ENCODE assay signal across 9 cellular contexts in the genomic region with DNA sequence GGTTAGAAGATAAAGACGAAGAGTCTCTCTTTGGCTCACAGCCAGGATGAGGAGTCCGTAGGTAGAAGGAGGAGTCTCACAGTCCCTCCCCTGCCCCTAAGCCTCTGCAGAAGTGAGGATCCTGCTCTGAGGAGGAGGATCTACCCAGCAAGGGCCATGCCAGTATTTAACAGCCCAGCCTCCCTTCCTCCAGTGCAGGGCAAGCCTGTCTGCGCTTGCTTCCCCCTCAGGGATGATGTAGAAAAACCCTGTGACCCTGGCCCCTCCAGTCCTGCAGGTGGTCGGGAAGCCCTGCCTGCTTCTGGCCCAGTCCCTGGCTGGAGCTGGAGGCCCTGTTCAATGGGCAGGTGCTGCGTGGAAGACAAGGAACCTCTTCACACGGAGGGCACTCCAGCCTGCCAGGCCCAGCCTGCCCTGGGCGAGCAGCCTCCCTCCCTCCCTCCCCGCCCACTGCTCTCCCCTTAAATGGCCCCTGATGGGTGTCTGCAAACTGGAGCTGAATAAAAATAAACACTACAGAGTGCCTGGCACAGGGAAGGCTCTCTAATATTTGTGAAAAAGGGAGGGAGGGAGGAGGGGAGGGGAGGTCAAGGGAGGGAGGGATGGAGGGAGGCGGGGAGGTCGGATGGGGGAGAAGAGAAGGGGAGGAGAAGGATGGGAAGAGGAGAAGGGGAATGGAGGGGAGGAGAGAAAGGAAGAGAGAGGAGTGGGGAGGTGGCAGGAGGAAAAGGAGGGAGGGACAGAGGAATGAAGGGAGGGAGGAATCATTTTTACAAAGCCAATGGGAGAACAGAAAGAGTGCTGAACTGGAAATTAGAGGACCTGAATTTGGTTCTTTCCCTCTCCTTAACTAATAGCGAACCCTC.
DNase-seq lines count a peak whose midpoint lies in the region; ATAC-seq and TF ChIP-seq lines count a peak whose summit lies in the region.
"Had no signal": no experiment of that assay in that cellular context is flagged by ENCODE, and none has a peak within 500 bp of the region (broad histone marks: within the 10 kb centered on the region; RNA-seq: fewer than 3 reads in every experiment).

No MANE protein-coding gene starts in this region.

- peak overlapping the region in 1 of 2 donors; percentile 83 for H3K27ac ChIP-seq in aorta (ENCODE audit: low read depth in 1 of 2, low read length in 2 of 2)
- H3K27ac ChIP-seq: BLaER1 had no signal

- no peaks in the 10 kb centered on the region for H3K36me3 ChIP-seq in aorta (ENCODE audit: control insufficient read depth in 1 of 2, insufficient read depth in 2 of 2, low read length in 1 of 2)
- H3K36me3 ChIP-seq: BLaER1 had no signal

- intact Hi-C loops in Right ventricle myocardium inferior (cut with DNase I): loop anchor here (2.0 to 5.0 kb wide), 3 partner anchors 77 to 193 kb away; no protein-coding TSS in a partner anchor
- intact Hi-C loops in cardiac septum (cut with DNase I): loop anchor here (1.0 to 5.0 kb wide), 3 partner anchors 44 to 193 kb away; no protein-coding TSS in a partner anchor
- intact Hi-C loops in aorta (cut with DNase I): loop anchor here (2.0 to 10.0 kb wide), 5 partner anchors 42 to 193 kb away; no protein-coding TSS in a partner anchor
- intact Hi-C loops in natural killer cell (cut with micrococcal nuclease): no loop called here
- intact Hi-C loops in activated T-helper 1 cell treated with anti-CD3 and anti-CD28 coated beads, Interleukin-12 subunit alpha, Interleukin-12 subunit beta, Interleukin-2, Interleukin-4 antibody, amounts not matched to agents 30 ng/mL and 10 ng/mL and 1 ng/mL, durations not matched to agents 14 hours and 24 hours and 36 hours (cut with micrococcal nuclease): no loop called here

- WGBS in aorta, 2 donors: 4 to 6% methylated on average over 9 to 11 of the region's 11 CpGs

- peaks cover 9% of the 10 kb centered on the region for H3K36me3 Mint-ChIP-seq in natural killer cell
- no peaks in the 10 kb centered on the region for H3K36me3 Mint-ChIP-seq in activated T-helper 1 cell treated with anti-CD3 and anti-CD28 coated beads, Interleukin-12 subunit alpha, Interleukin-12 subunit beta, Interleukin-2, Interleukin-4 antibody, amounts not matched to agents 30 ng/mL and 10 ng/mL and 1 ng/mL, durations not matched to agents 14 hours and 24 hours and 36 hours (ENCODE audit: low read depth)

- H3K27me3 Mint-ChIP-seq in natural killer cell (ENCODE audit: low read depth in 2 of 2): peaks cover 7 to 32% of the 10 kb centered on the region in 2 donors
- H3K27me3 Mint-ChIP-seq in activated T-helper 1 cell treated with anti-CD3 and anti-CD28 coated beads, Interleukin-12 subunit alpha, Interleukin-12 subunit beta, Interleukin-2, Interleukin-4 antibody, amounts not matched to agents 30 ng/mL and 10 ng/mL and 1 ng/mL, durations not matched to agents 14 hours and 24 hours and 36 hours (ENCODE audit: insufficient read depth): peaks cover 36% of the 10 kb centered on the region

- no peak overlapping the region for H3K27ac Mint-ChIP-seq in natural killer cell
- no peak overlapping the region for H3K27ac Mint-ChIP-seq in activated T-helper 1 cell treated with anti-CD3 and anti-CD28 coated beads, Interleukin-12 subunit alpha, Interleukin-12 subunit beta, Interleukin-2, Interleukin-4 antibody, amounts not matched to agents 30 ng/mL and 10 ng/mL and 1 ng/mL, durations not matched to agents 14 hours and 24 hours and 36 hours

- DNase-seq in Right ventricle myocardium inferior (ENCODE audit: missing footprints) (no peak), cardiac septum (ENCODE audit: low spot score) (no peak), astrocyte of the hippocampus (ENCODE audit: low read depth, low spot score) (peak; percentile 20), medulla oblongata (ENCODE audit: extremely low spot score) (peak; percentile 62), aorta (peak; percentile 76 to 86), natural killer cell (no peak), NCI-H1048 (lab: John Stamatoyannopoulos, UW) (no peak)
- no peak for DNase-seq in activated T-helper 1 cell treated with anti-CD3 and anti-CD28 coated beads, Interleukin-12 subunit alpha, Interleukin-12 subunit beta, Interleukin-2, Interleukin-4 antibody, amounts not matched to agents 30 ng/mL and 10 ng/mL and 1 ng/mL, durations not matched to agents 14 hours and 24 hours and 36 hours (ENCODE audit: low spot score)

- H3K4me3 ChIP-seq in aorta (ENCODE audit: low read length in 2 of 2): no peak overlapping the region
- H3K4me3 ChIP-seq: BLaER1 had no signal

- TF ChIP-seq CTCF in natural killer cell (IDR thresholded peaks at IDR 0.05): no peak

- no peaks in the 10 kb centered on the region for H3K4me1 ChIP-seq in aorta (ENCODE audit: control insufficient read depth in 1 of 2, insufficient read depth in 2 of 2, low read length in 2 of 2)

- no peak overlapping the region for H3K4me3 Mint-ChIP-seq in natural killer cell
- H3K4me3 Mint-ChIP-seq in activated T-helper 1 cell treated with anti-CD3 and anti-CD28 coated beads, Interleukin-12 subunit alpha, Interleukin-12 subunit beta, Interleukin-2, Interleukin-4 antibody, amounts not matched to agents 30 ng/mL and 10 ng/mL and 1 ng/mL, durations not matched to agents 14 hours and 24 hours and 36 hours: no peak overlapping the region

- no peaks in the 10 kb centered on the region for H3K4me1 Mint-ChIP-seq in natural killer cell
- H3K4me1 Mint-ChIP-seq in activated T-helper 1 cell treated with anti-CD3 and anti-CD28 coated beads, Interleukin-12 subunit alpha, Interleukin-12 subunit beta, Interleukin-2, Interleukin-4 antibody, amounts not matched to agents 30 ng/mL and 10 ng/mL and 1 ng/mL, durations not matched to agents 14 hours and 24 hours and 36 hours (ENCODE audit: low read depth): no peaks in the 10 kb centered on the region

- no peaks in the 10 kb centered on the region for H3K27me3 ChIP-seq in aorta (ENCODE audit: control insufficient read depth in 1 of 2, insufficient read depth in 2 of 2, low read length in 1 of 2)
- H3K27me3 ChIP-seq: BLaER1 had no signal

- no peaks in the 10 kb centered on the region for H3K9me3 ChIP-seq in aorta (ENCODE audit: control insufficient read depth, low read length)

- H3K9me3 Mint-ChIP-seq in natural killer cell: peaks cover 2 to 5% of the 10 kb centered on the region in 2 donors
- peaks cover 15% of the 10 kb centered on the region for H3K9me3 Mint-ChIP-seq in activated T-helper 1 cell treated with anti-CD3 and anti-CD28 coated beads, Interleukin-12 subunit alpha, Interleukin-12 subunit beta, Interleukin-2, Interleukin-4 antibody, amounts not matched to agents 30 ng/mL and 10 ng/mL and 1 ng/mL, durations not matched to agents 14 hours and 24 hours and 36 hours

- ATAC-seq in Right ventricle myocardium inferior (peak; percentile 58), aorta (ENCODE audit: low FRiP score) (peak; percentile 74), natural killer cell (no peak)

Comparison
In these comparisons a context has a peak if more than half of its experiments do, and no peak if none do; other contexts are left out.
1. ATAC-seq: peak in Right ventricle myocardium inferior (single experiment) and aorta (single experiment); none in natural killer cell (0 of 3).
2. DNase-seq: peak in astrocyte of the hippocampus (single experiment), medulla oblongata (single experiment) and aorta (2 of 2); none in Right ventricle myocardium inferior (single experiment), cardiac septum (single experiment), natural killer cell (single experiment), NCI-H1048 (single experiment) and activated T-helper 1 cell treated with anti-CD3 and anti-CD28 coated beads, Interleukin-12 subunit alpha, Interleukin-12 subunit beta, Interleukin-2, Interleukin-4 antibody, amounts not matched to agents 30 ng/mL and 10 ng/mL and 1 ng/mL, durations not matched to agents 14 hours and 24 hours and 36 hours (single experiment).
3. intact Hi-C loops: an anchor here in Right ventricle myocardium inferior (2.0 to 5.0 kb wide), cardiac septum (1.0 to 5.0 kb wide) and aorta (2.0 to 10.0 kb wide); none called in natural killer cell and activated T-helper 1 cell treated with anti-CD3 and anti-CD28 coated beads, Interleukin-12 subunit alpha, Interleukin-12 subunit beta, Interleukin-2, Interleukin-4 antibody, amounts not matched to agents 30 ng/mL and 10 ng/mL and 1 ng/mL, durations not matched to agents 14 hours and 24 hours and 36 hours.